In the genomic region with DNA sequence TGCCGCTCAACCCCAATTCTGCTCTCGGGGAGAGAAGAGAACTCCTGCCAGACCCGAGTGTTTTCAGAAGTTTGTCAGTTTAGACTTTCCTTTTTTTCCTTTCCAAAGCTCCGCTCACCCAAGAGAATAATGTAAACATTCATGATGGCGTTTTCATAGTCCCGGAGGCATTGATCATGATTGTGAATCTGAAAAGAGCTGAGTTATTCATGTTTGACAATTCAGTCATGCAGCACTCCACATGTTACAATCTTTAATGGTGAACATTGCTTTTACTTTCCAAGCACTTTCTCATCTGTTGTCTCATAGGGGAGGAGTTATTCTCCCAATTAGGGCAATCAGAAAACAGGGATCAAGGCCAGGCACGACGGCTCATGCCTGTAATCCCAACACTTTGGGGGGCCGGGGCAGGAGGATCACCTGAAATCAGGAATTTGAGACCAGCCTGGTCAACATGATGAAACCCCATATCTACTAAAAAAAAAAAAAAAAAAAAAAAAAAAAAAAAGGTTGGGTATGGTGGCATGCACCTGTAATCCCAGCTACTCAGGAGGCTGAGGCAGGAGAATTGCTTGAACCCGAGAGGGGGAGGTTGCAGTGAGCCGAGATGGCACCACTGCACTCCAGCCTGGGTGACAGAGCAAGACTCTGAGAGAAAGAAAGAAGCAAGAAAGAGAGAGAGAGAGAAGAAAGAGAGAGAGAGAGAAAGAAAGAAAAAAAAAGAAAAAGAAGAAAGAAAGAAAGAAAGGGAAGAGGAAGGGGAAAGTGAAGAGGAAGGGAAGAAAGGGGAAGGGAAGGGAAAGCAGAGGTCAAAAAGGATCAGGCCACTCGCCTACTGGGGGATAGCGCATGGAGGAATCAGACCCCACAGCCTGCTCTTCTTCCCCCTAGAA, we compare ENCODE assay signal across 8 cellular contexts.
DNase-seq lines count a peak whose midpoint lies in the region; ATAC-seq and TF ChIP-seq lines count a peak whose summit lies in the region.

No MANE protein-coding gene starts in this region.

- H3K27ac Mint-ChIP-seq in GM23338: no peak overlapping the region
- H3K27ac Mint-ChIP-seq in activated naive CD4-positive, alpha-beta T cell treated with anti-CD3 and anti-CD28 coated beads, Interleukin-2, amount 50 U/mL, for 72 hours: peak overlapping the region in 1 of 2 donors; percentile 83

- ATAC-seq in GM23338 (no peak), HG03565 (IDR thresholded peaks at IDR 0.05; ENCODE audit: unreplicated experiment) (no peak)
- ATAC-seq in activated naive CD4-positive, alpha-beta T cell treated with anti-CD3 and anti-CD28 coated beads, Interleukin-2, amount 50 U/mL, for 72 hours: peak; percentile 24 to 27

- H3K4me3 ChIP-seq in GM23338: peak overlapping the region; percentile 72
- peak overlapping the region; percentile 74 for H3K4me3 ChIP-seq in left ventricle myocardium inferior
- peak overlapping the region; percentile 60 for H3K4me3 ChIP-seq in skeletal muscle cell (ENCODE audit: low read depth, low read length)

- DNase-seq in GM23338 (ENCODE audit: low spot score) (no peak), left ventricle myocardium inferior (no peak), skeletal muscle cell (ENCODE audit: low read depth) (no peak), AML-193 (lab: John Stamatoyannopoulos, UW) (no peak), SKM-1 (lab: John Stamatoyannopoulos, UW; ENCODE audit: unreplicated experiment) (no peak)
- no peak for DNase-seq in activated naive CD4-positive, alpha-beta T cell treated with anti-CD3 and anti-CD28 coated beads, Interleukin-2, amount 50 U/mL, for 72 hours (ENCODE audit: low spot score in 2 of 2)
- DNase-seq in stimulated activated CD4-positive, alpha-beta T cell treated with anti-CD3 and anti-CD28 coated beads, Interleukin-12 subunit alpha, Interleukin-12 subunit beta, amount 100 ng/mL, for 4 hours: no peak

- H3K27me3 ChIP-seq in GM23338 (ENCODE audit: insufficient read depth) (peaks cover 23% of the 10 kb centered on the region), left ventricle myocardium inferior (ENCODE audit: low read depth) (peaks cover 3% of the 10 kb centered on the region)

- no peak for TF ChIP-seq CTCF in GM23338 (conservative IDR thresholded peaks at IDR 0.05; ENCODE audit: low read depth in 2 of 2)
- no peak for TF ChIP-seq CTCF in left ventricle myocardium inferior (IDR thresholded peaks at IDR 0.05; ENCODE audit: borderline replicate concordance)

- H3K79me2 ChIP-seq in GM23338 (replicated peaks; ENCODE audit: insufficient read depth): no peaks in the 10 kb centered on the region

- H3K4me3 Mint-ChIP-seq in GM23338: peak overlapping the region; percentile 76

- no peaks in the 10 kb centered on the region for H4K20me1 ChIP-seq in GM23338 (replicated peaks; ENCODE audit: insufficient read depth)

- intact Hi-C loops in left ventricle myocardium inferior (cut with micrococcal nuclease): no loop called here

- H3K4me2 ChIP-seq in GM23338: peak overlapping the region; percentile 88

- no peak overlapping the region for H3K27ac ChIP-seq in GM23338 (ENCODE audit: low read depth)
- peak overlapping the region; percentile 82 for H3K27ac ChIP-seq in left ventricle myocardium inferior (replicated peaks)

- no peaks in the 10 kb centered on the region for H3K36me3 ChIP-seq in GM23338 (ENCODE audit: insufficient read depth)
- no peaks in the 10 kb centered on the region for H3K36me3 ChIP-seq in left ventricle myocardium inferior

- peaks cover 42% of the 10 kb centered on the region for H3K27me3 Mint-ChIP-seq in GM23338 (ENCODE audit: insufficient read depth, low read depth, poor library complexity)

- H3K9me3 Mint-ChIP-seq in GM23338: no peaks in the 10 kb centered on the region
- H3K9me3 Mint-ChIP-seq in activated naive CD4-positive, alpha-beta T cell treated with anti-CD3 and anti-CD28 coated beads, Interleukin-2, amount 50 U/mL, for 72 hours: no peaks in the 10 kb centered on the region

- no peaks in the 10 kb centered on the region for H3K9me3 ChIP-seq in left ventricle myocardium inferior (replicated peaks)

- H3K4me1 ChIP-seq in GM23338 (ENCODE audit: insufficient read depth) (peaks cover 9% of the 10 kb centered on the region), left ventricle myocardium inferior (peaks cover 23% of the 10 kb centered on the region)

- H3K9me2 ChIP-seq in GM23338 (ENCODE audit: insufficient read depth): no peaks in the 10 kb centered on the region

- H3K4me1 Mint-ChIP-seq in GM23338: peaks cover 29% of the 10 kb centered on the region

- H3F3A ChIP-seq in GM23338 (replicated peaks; ENCODE audit: low read depth): 0 out of 2 replicates have a peak, but pooled peaks cover 6% of the 10 kb centered on the region

- H3K36me3 Mint-ChIP-seq in GM23338 (ENCODE audit: low read depth): no peaks in the 10 kb centered on the region
- H3K36me3 Mint-ChIP-seq in activated naive CD4-positive, alpha-beta T cell treated with anti-CD3 and anti-CD28 coated beads, Interleukin-2, amount 50 U/mL, for 72 hours: no peaks in the 10 kb centered on the region

- peak overlapping the region; percentile 98 for H2AFZ ChIP-seq in GM23338

TF ChIP-seq in GM23338, 12 proteins besides CTCF, POLR2A, EP300 and RAD21 (continues in another document):
- TF ChIP-seq ZNF462 (CRISPR knock-in tag; IDR thresholded peaks at IDR 0.05) (no peak), ZNF331 (CRISPR knock-in tag; IDR thresholded peaks at IDR 0.05; ENCODE audit: low read depth) (no peak)

Comparison
In these comparisons a context has a peak if more than half of its experiments do, and no peak if none do; other contexts are left out.
1. ATAC-seq: peak in activated naive CD4-positive, alpha-beta T cell treated with anti-CD3 and anti-CD28 coated beads, Interleukin-2, amount 50 U/mL, for 72 hours (2 of 2); none in GM23338 (single experiment) and HG03565 (single experiment).
2. Peak in every context shown above with its lines, with median percentiles within 50 percentile points of each other: H3K4me3 ChIP-seq.